In the genomic region with DNA sequence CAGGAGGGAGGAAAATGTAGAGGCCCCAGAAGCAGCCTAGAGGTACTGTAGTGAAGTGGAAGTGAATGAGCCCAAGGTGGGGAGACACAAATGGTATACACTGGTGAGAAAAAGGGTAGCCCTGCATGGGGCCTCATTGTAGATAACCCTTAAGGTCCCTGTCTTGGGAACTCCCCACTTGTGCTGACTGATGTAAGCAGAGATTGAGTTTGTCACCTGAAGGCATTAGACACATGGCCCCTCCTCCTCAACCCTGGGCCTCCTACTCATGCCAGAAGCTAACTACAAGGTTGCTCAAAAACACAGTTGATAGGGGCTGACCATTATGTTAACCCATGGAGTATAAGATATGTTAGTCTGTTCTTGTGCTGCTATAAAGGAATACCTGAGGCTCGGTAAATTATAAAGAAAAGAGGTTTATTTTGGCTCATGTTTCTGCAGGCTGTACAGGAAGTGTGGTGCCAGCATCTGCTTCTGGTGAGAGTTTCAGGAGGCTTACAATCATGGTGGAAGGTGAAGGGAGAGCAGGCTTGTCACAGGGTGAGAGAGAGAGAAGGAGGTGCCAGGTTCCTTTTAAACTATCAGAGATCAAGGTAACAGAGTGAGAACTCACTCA, we compare ENCODE assay signal across 26 cellular contexts.
A peak's percentile ranks its signal among the peaks of the same experiment; 100 is the strongest.
DNase-seq lines count a peak whose midpoint lies in the region; FAIRE-seq and TF ChIP-seq lines count a peak whose summit lies in the region.
"Had no signal": no experiment of that assay in that cellular context is flagged by ENCODE, and none has a peak within 500 bp of the region (broad histone marks: within the 10 kb centered on the region; RNA-seq: fewer than 3 reads in every experiment).

No MANE protein-coding gene starts in this region.

- H3K27me3 ChIP-seq in H1 (replicated peaks in 1 of 4; ENCODE audit: control insufficient read depth in 3 of 4, extremely low read depth in 1 of 4, insufficient read depth in 3 of 4, low read length in 3 of 4) (no peaks in the 10 kb centered on the region), smooth muscle cell (ENCODE audit: low read depth) (no peaks in the 10 kb centered on the region)
- H3K27me3 ChIP-seq: Peyer's patch had no signal

- FAIRE-seq in H1 (lab: Jason Lieb, UNC) = no peak
- FAIRE-seq: bronchial epithelial cell, small intestine had no signal

- no peak overlapping the region for H4K91ac ChIP-seq in H1 (replicated peaks; ENCODE audit: insufficient read length, low read length)

- no peaks in the 10 kb centered on the region for H3K79me2 ChIP-seq in H1 (ENCODE audit: control insufficient read depth in 1 of 2, insufficient read depth in 2 of 2, low read length in 2 of 2)
- H3K79me2 ChIP-seq in smooth muscle cell (ENCODE audit: low read depth) = no peaks in the 10 kb centered on the region

- no peak overlapping the region for H4K8ac ChIP-seq in H1 (ENCODE audit: extremely low read depth, insufficient read depth, low read length)

- H3K56ac ChIP-seq in H1 (replicated peaks; ENCODE audit: insufficient read length, low read depth, low read length) = no peak overlapping the region

- no peaks in the 10 kb centered on the region; the same call in 1 of the 2 replicates for H3K79me1 ChIP-seq in H1 (ENCODE audit: low read depth, low read length)

- CTCF ChIA-PET in H1 (lab: Charles Lee; ENCODE audit: partially characterized antibody) = interaction anchor here (1.2 to 2.3 kb wide), 5 partner anchors 9 to 61 kb away, joined by 3 to 7 read pairs (median 4); no protein-coding TSS in a partner anchor

- 0 out of 2 replicates have a peak overlapping the region, but pooled peaks have one; percentile 61 for H2BK20ac ChIP-seq in H1 (ENCODE audit: low read length)

- in situ Hi-C loops in GM13976 (cut with MboI; ENCODE audit: low sequenced_read_pairs, unreplicated experiment) = no loop called here

- no peaks in the 10 kb centered on the region for H3K9me3 ChIP-seq in H1 (ENCODE audit: insufficient read depth in 2 of 2, low read depth in 1 of 2, low read length in 1 of 2)
- no peaks in the 10 kb centered on the region for H3K9me3 ChIP-seq in smooth muscle cell (replicated peaks; ENCODE audit: low read depth)
- H3K9me3 ChIP-seq: Peyer's patch had no signal

- DNase-seq in GM13976 (ENCODE audit: low spot score) = peak; percentile 19
- no peak for DNase-seq in H1 (ENCODE audit: low read depth in 1 of 2, low spot score in 2 of 2)
- DNase-seq in smooth muscle cell (lab: John Stamatoyannopoulos, UW; ENCODE audit: unreplicated experiment) = no peak
- no peak for DNase-seq in GM03348 (ENCODE audit: low spot score)
- no peak for DNase-seq in SKM-1 treated with dmso at 0.1 percent for 144 hours (lab: John Stamatoyannopoulos, UW; ENCODE audit: unreplicated experiment)
- no peak for DNase-seq in DMS153 treated with DMSO at 0.1 percent for 48 hours (lab: John Stamatoyannopoulos, UW; ENCODE audit: unreplicated experiment)
- DNase-seq: activated CD4-positive, alpha-beta T cell treated with anti-CD3 and anti-CD28 coated beads, Interleukin-2, amount 10 ng/mL, durations not matched to agents 7 days and 5 days; activated naive CD4-positive, alpha-beta T cell treated with anti-CD3 and anti-CD28 coated beads for 36 hours; amniotic stem cell; Calu3; cortex of kidney; GM23248; midbrain; naive thymus-derived CD8-positive, alpha-beta T cell; NCI-H1092; NCI-H187 treated with DMSO at 0.1 percent for 48 hours; NCI-H2171 treated with DMSO at 0.1 percent for 48 hours; NCI-H524; Peyer's patch; small intestine; stimulated activated CD4-positive, alpha-beta T cell treated with anti-CD3 and anti-CD28 coated beads, Interleukin-1b, Interleukin-23, amount 100 ng/mL, for 48 hours; stimulated activated CD8-positive, alpha-beta memory T cell treated with anti-CD3 and anti-CD28 coated beads, Interleukin-4, amount 100 ng/mL, for 48 hours; stimulated activated naive CD8-positive, alpha-beta T cell treated with anti-CD3 and anti-CD28 coated beads, Interleukin-15, amount 100 ng/mL, for 72 hours; T1000 had no signal

- no peak overlapping the region for H2BK5ac ChIP-seq in H1 (ENCODE audit: low read depth, low read length)

- 94% methylated on average over 1 of the region's 1 CpG; no CpG with 5 or more reads in 1 of the 2 experiments for WGBS in H1 (ENCODE audit: extremely low coverage in 1 of 2, insufficient coverage in 1 of 2, insufficient read length in 1 of 2, insufficient replicate concordance in 2 of 2, low coverage in 1 of 2, low lambda C conversion rate in 2 of 2, missing lambda C conversion rate in 1 of 2), 2 experiments
- 100% methylated on average over 1 of the region's 1 CpG for WGBS in smooth muscle cell (ENCODE audit: low lambda C conversion rate)

- H2AK5ac ChIP-seq in H1 (ENCODE audit: low read depth, low read length) = no peak overlapping the region

- no peak for TF ChIP-seq CTCF in C4-2B (conservative IDR thresholded peaks at IDR 0.05)
- no peak for TF ChIP-seq CTCF in GM13976 (IDR thresholded peaks at IDR 0.05; ENCODE audit: borderline replicate concordance, control extremely low read depth, extremely low read depth, insufficient read depth, missing control alignments)
- TF ChIP-seq CTCF in H1 (IDR thresholded peaks at IDR 0.05; ENCODE audit: control extremely low read depth in 1 of 3, insufficient read depth in 1 of 3, low read depth in 1 of 3, low read length in 3 of 3) = no peak
- no peak for TF ChIP-seq CTCF in smooth muscle cell (IDR thresholded peaks at IDR 0.05; ENCODE audit: borderline replicate concordance, insufficient read depth, poor library complexity, severe bottlenecking)

- no peak overlapping the region; the same call in 1 of the 2 replicates for H2AFZ ChIP-seq in H1 (ENCODE audit: low read length)
- peak overlapping the region; percentile 74 for H2AFZ ChIP-seq in smooth muscle cell (ENCODE audit: low read depth)
- H2AFZ ChIP-seq: GM23248 had no signal

- H3K9ac ChIP-seq in H1 (replicated peaks in 1 of 4; ENCODE audit: extremely low read depth in 1 of 4, low read depth in 3 of 4, low read length in 3 of 4) (no peak overlapping the region), smooth muscle cell (ENCODE audit: low read depth) (no peak overlapping the region)
- H3K9ac ChIP-seq: GM23248 had no signal

- no peak overlapping the region for H3K14ac ChIP-seq in H1 (ENCODE audit: insufficient read length)

- H3K36me3 ChIP-seq in H1 (ENCODE audit: control insufficient read depth in 2 of 4, insufficient read depth in 4 of 4, low read length in 3 of 4) (no peaks in the 10 kb centered on the region), smooth muscle cell (ENCODE audit: low read depth) (no peaks in the 10 kb centered on the region)
- H3K36me3 ChIP-seq: Peyer's patch had no signal

- no peak overlapping the region for H4K5ac ChIP-seq in H1 (ENCODE audit: insufficient read length, low read depth, low read length)

- TF ChIP-seq EP300 in H1 (IDR thresholded peaks at IDR 0.05; ENCODE audit: borderline replicate concordance in 1 of 2, low read depth in 2 of 2, low read length in 2 of 2) = no peak

- H3K4me1 ChIP-seq in H1 (replicated peaks in 1 of 4; ENCODE audit: control insufficient read depth in 3 of 4, insufficient read depth in 4 of 4, low read length in 3 of 4) (0 out of 7 replicates have a peak, but pooled peaks cover 0 to 2% (median 0%) of the 10 kb centered on the region in 4 experiments), smooth muscle cell (ENCODE audit: low read depth) (peaks cover 16% of the 10 kb centered on the region)
- H3K4me1 ChIP-seq: Peyer's patch had no signal

- H2BK12ac ChIP-seq in H1 (ENCODE audit: low read depth, low read length) = no peak overlapping the region

- H3K4me3 ChIP-seq in H1 (ENCODE audit: extremely low read depth in 1 of 4, insufficient read depth in 2 of 4, low read depth in 3 of 4, low read length in 4 of 4) = no peak overlapping the region
- no peak overlapping the region for H3K4me3 ChIP-seq in smooth muscle cell
- H3K4me3 ChIP-seq: GM23248, Peyer's patch had no signal

- no peak overlapping the region for H2BK15ac ChIP-seq in H1 (ENCODE audit: low read length)

- H3K4me2 ChIP-seq in H1 (ENCODE audit: insufficient read depth in 1 of 2, low read depth in 2 of 2, low read length in 2 of 2) = no peak overlapping the region
- peak overlapping the region; percentile 52 for H3K4me2 ChIP-seq in smooth muscle cell

- H3K27ac ChIP-seq in C4-2B (peak overlapping the region; percentile 6; the same call in 1 of the 2 replicates), H1 (ENCODE audit: low read depth, low read length) (no peak overlapping the region), smooth muscle cell (ENCODE audit: low read depth) (peak overlapping the region; percentile 59)
- H3K27ac ChIP-seq: GM23248 had no signal

- no peak overlapping the region for H3K4ac ChIP-seq in H1 (replicated peaks; ENCODE audit: insufficient read length, low read depth, low read length)

- POLR2A ChIA-PET in H1 (lab: Charles Lee; ENCODE audit: partially characterized antibody) = interaction anchor here (1.3 kb wide), 1 partner anchor 10 kb away, joined by 3 read pairs; no protein-coding TSS in a partner anchor

- H3K23ac ChIP-seq in H1 (ENCODE audit: insufficient read length) = no peak overlapping the region

- no peak overlapping the region for H3K18ac ChIP-seq in H1 (ENCODE audit: extremely low read depth, low read length)

- peaks cover 14% of the 10 kb centered on the region for H3F3A ChIP-seq in smooth muscle cell (ENCODE audit: low read depth)

- TF ChIP-seq POLR2A in H1 (IDR thresholded peaks at IDR 0.05; ENCODE audit: control extremely low read depth in 1 of 2, low read depth in 2 of 2, low read length in 2 of 2) = no peak

- no peak for TF ChIP-seq RAD21 in H1 (IDR thresholded peaks at IDR 0.05 in 1 of 2, conservative IDR thresholded peaks at IDR 0.05 in 1 of 2; ENCODE audit: low read depth in 2 of 2, low read length in 2 of 2)

- no peaks in the 10 kb centered on the region for H3K23me2 ChIP-seq in H1 (ENCODE audit: low read depth, low read length)

- no peaks in the 10 kb centered on the region for H4K20me1 ChIP-seq in H1 (replicated peaks in 1 of 2; ENCODE audit: control insufficient read depth in 1 of 2, insufficient read depth in 2 of 2, low read length in 2 of 2)
- no peaks in the 10 kb centered on the region for H4K20me1 ChIP-seq in smooth muscle cell (ENCODE audit: low read depth)

- no peak overlapping the region for H2BK120ac ChIP-seq in H1 (replicated peaks; ENCODE audit: low read depth, low read length)

TF ChIP-seq in H1, 55 proteins besides CTCF, POLR2A, EP300 and RAD21:
- TF ChIP-seq NRF1 (IDR thresholded peaks at IDR 0.05; ENCODE audit: low read depth, low read length) = no peak
- no peak for TF ChIP-seq TAF1 (IDR thresholded peaks at IDR 0.05; ENCODE audit: low read depth, low read length)
- TF ChIP-seq GABPA (IDR thresholded peaks at IDR 0.05; ENCODE audit: borderline replicate concordance, insufficient read depth, low read length) = no peak
- TF ChIP-seq TCF12 (IDR thresholded peaks at IDR 0.05; ENCODE audit: low read depth, low read length) = no peak
